7 cellular contexts compared by ENCODE assay signal in the genomic region with DNA sequence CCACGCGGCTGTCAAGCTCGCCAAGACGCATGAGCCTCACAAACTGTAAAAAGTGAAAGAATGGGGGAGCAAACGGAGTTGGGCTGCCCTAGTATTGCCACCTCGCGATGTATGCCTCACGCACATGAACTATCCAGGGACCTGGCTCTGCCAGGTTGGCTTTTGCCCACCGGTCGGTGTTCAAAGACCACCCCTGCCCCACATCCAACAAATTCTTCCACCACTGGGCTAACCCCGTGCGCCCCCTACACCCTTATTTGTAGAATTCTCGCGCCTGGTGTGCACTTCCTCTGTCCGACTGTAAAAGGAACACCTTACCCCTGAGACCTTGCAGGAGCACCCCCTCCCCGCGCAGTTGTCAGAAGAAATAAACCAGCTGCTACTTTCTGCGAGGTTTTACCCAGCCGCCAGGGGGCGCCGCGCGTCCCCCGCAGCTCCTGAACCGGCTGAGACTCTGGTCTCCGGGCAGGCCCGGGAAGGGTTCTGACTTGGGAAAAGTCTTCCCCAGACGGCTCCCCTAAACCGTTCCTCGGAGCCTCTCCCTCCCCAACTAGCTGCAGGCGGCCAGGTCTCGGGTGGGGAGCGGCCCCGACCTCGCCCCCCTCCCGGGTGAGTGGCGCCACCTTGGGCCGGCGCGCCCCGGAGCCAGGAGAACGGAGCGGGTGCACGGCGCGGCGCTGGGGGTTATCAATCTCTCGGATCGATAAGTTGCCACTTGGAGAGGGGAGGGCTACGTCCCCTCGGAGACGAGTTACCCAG. TPM values are rescaled to one million over a fixed set of nuclear protein-coding genes. Genes with fewer than 3 reads are reported as not detected.
A peak's percentile ranks its signal among the peaks of the same experiment; 100 is the strongest.
DNase-seq lines count a peak whose midpoint lies in the region; FAIRE-seq and TF ChIP-seq lines count a peak whose summit lies in the region.

No MANE protein-coding gene starts in this region.

- no peak for FAIRE-seq in GM12892 (lab: Jason Lieb, UNC)

- H3K27me3 ChIP-seq in mucosa of rectum (ENCODE audit: control insufficient read depth in 2 of 2, insufficient read depth in 2 of 2, low read length in 2 of 2) (peaks cover 0 to 4% of the 10 kb centered on the region in 2 donors), tibial nerve (peaks cover 0 to 35% of the 10 kb centered on the region in 2 donors)

- no peaks in the 10 kb centered on the region for H3K9me3 ChIP-seq in mucosa of rectum (ENCODE audit: control insufficient read depth in 2 of 2, low read length in 2 of 2)
- no peaks in the 10 kb centered on the region for H3K9me3 ChIP-seq in tibial nerve

- 0 to 1% methylated on average over 18 to 41 of the region's 52 CpGs for WGBS in tibial nerve, 2 donors

- peaks cover 25 to 33% of the 10 kb centered on the region in 2 donors for H3K4me1 ChIP-seq in mucosa of rectum (ENCODE audit: control insufficient read depth in 2 of 2, insufficient read depth in 2 of 2, low read length in 2 of 2)
- H3K4me1 ChIP-seq in tibial nerve, result peaks cover 0 to 61% (median 21%) of the 10 kb centered on the region in 4 donors

- CTCF ChIA-PET in activated CD4-positive, alpha-beta T cell treated with anti-CD3 and anti-CD28 coated beads, Interleukin-2, amount 10 ng/mL, durations not matched to agents 7 days and 5 days (lab: Charles Lee), result interaction anchor here (0.6 to 2.0 kb wide), 11 partner anchors 9 to 809 kb away, joined by 3 to 11 read pairs (median 4); a partner anchor contains a TSS

- no peak overlapping the region for H3K27ac Mint-ChIP-seq in activated CD4-positive, alpha-beta T cell treated with anti-CD3 and anti-CD28 coated beads, Interleukin-2, amount 10 ng/mL, durations not matched to agents 7 days and 5 days

- H3K4me1 Mint-ChIP-seq in activated CD4-positive, alpha-beta T cell treated with anti-CD3 and anti-CD28 coated beads, Interleukin-2, amount 10 ng/mL, durations not matched to agents 7 days and 5 days, result peaks cover 13% of the 10 kb centered on the region

- no peaks in the 10 kb centered on the region for H3K9me3 Mint-ChIP-seq in activated CD4-positive, alpha-beta T cell treated with anti-CD3 and anti-CD28 coated beads, Interleukin-2, amount 10 ng/mL, durations not matched to agents 7 days and 5 days

- no peak for TF ChIP-seq EP300 in tibial nerve (IDR thresholded peaks at IDR 0.05)

- TF ChIP-seq CTCF in epithelial cell of proximal tubule (conservative IDR thresholded peaks at IDR 0.05; ENCODE audit: low read depth, low read length) (peak; percentile 68), tibial nerve (IDR thresholded peaks at IDR 0.05) (peak; percentile 59 to 85 (median 66))

- H3K4me3 ChIP-seq in epithelial cell of proximal tubule (ENCODE audit: low read depth, low read length), result peak overlapping the region; percentile 27
- H3K4me3 ChIP-seq in mucosa of rectum (ENCODE audit: low read length in 2 of 2), result peak overlapping the region; percentile 69 to 75
- H3K4me3 ChIP-seq in tibial nerve, result peak overlapping the region; percentile 33 to 77 (median 50)

- peak; percentile 69 for DNase-seq in GM12892 (ENCODE audit: insufficient read length)
- DNase-seq in NCI-H2171 (lab: John Stamatoyannopoulos, UW), result peak; percentile 89
- DNase-seq in activated CD4-positive, alpha-beta T cell treated with anti-CD3 and anti-CD28 coated beads, Interleukin-2, amount 10 ng/mL, durations not matched to agents 7 days and 5 days, result peak; percentile 47
- no peak for DNase-seq in epithelial cell of proximal tubule (ENCODE audit: low read depth)
- DNase-seq in tibial nerve (ENCODE audit: low spot score in 2 of 2), result peak in 1 of 2 donors; percentile 16
- DNase-seq in hippocampal formation (lab: John Stamatoyannopoulos, UW), result no peak

- H3K27ac ChIP-seq in mucosa of rectum (ENCODE audit: low read depth in 2 of 2, low read length in 2 of 2) (peak overlapping the region; percentile 36 to 65), tibial nerve (peak overlapping the region in 3 of 4 donors; percentile 50 to 95 (median 62))

- peak overlapping the region; percentile 61 for H3K4me3 Mint-ChIP-seq in activated CD4-positive, alpha-beta T cell treated with anti-CD3 and anti-CD28 coated beads, Interleukin-2, amount 10 ng/mL, durations not matched to agents 7 days and 5 days

- TF ChIP-seq POLR2A in GM12892 (IDR thresholded peaks at IDR 0.05; ENCODE audit: low read depth, low read length), result no peak
- TF ChIP-seq POLR2A in tibial nerve (IDR thresholded peaks at IDR 0.05), result no peak

- H3K36me3 Mint-ChIP-seq in activated CD4-positive, alpha-beta T cell treated with anti-CD3 and anti-CD28 coated beads, Interleukin-2, amount 10 ng/mL, durations not matched to agents 7 days and 5 days (ENCODE audit: low read depth), result peaks cover 1% of the 10 kb centered on the region

- peaks cover 63% of the 10 kb centered on the region for H3K27me3 Mint-ChIP-seq in activated CD4-positive, alpha-beta T cell treated with anti-CD3 and anti-CD28 coated beads, Interleukin-2, amount 10 ng/mL, durations not matched to agents 7 days and 5 days

- H3K9ac ChIP-seq in mucosa of rectum (ENCODE audit: low read depth in 1 of 2, low read length in 2 of 2), result peak overlapping the region in 1 of 2 donors; percentile 58

- POLR2A ChIA-PET in activated CD4-positive, alpha-beta T cell treated with anti-CD3 and anti-CD28 coated beads, Interleukin-2, amount 10 ng/mL, durations not matched to agents 7 days and 5 days (lab: Charles Lee), result no interaction called here

- H3K36me3 ChIP-seq in mucosa of rectum (ENCODE audit: control insufficient read depth in 2 of 2, insufficient read depth in 2 of 2, low read length in 2 of 2) (no peaks in the 10 kb centered on the region), tibial nerve (no peaks in the 10 kb centered on the region)

RNA-seq across cellular contexts. Expression of a gene that starts 1.7 kb away (rescaled TPM):
- not detected for polyA plus RNA-seq in GM12892 (2012; ENCODE audit: missing spikeins)
- not detected for total RNA-seq in activated CD4-positive, alpha-beta T cell treated with anti-CD3 and anti-CD28 coated beads, Interleukin-2, amount 10 ng/mL, durations not matched to agents 7 days and 5 days
- total RNA-seq in epithelial cell of proximal tubule (0.22 and 0.69 TPM in 2 replicates), tibial nerve (10 to 100 TPM; 15.9 to 20.5 (median 18.5) TPM)

Comparison
In these comparisons a context has a peak if more than half of its experiments do, and no peak if none do; other contexts are left out.
1. DNase-seq: peak in GM12892 (single experiment), NCI-H2171 (single experiment) and activated CD4-positive, alpha-beta T cell treated with anti-CD3 and anti-CD28 coated beads, Interleukin-2, amount 10 ng/mL, durations not matched to agents 7 days and 5 days (single experiment); none in epithelial cell of proximal tubule (single experiment) and hippocampal formation (0 of 2).
2. Peak in every context shown above with its lines, with median percentiles within 50 percentile points of each other: H3K4me3 ChIP-seq.